In the genomic region with DNA sequence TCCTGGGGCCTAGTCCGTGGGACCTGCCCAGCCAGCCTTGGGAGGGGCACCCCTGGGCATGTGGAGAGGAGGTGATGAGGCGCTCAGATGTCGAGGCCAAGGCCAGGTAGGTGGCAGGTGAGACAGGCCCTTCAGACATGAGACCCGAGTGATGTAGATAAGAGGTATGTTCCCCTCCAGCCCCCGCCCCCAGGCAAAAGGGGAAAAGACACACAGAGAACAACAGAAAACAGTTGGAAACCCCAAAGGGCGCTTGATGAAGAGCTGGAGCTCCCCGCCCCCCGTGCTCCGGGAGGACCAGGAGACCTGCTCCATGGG, we compare ENCODE assay signal across 1 cellular context.
TF ChIP-seq lines count a peak whose summit lies in the region.

No MANE protein-coding gene starts in this region.

TF ChIP-seq in HCT116, 20 proteins besides CTCF, POLR2A, EP300 and RAD21 (continued from another document):
- no peak for TF ChIP-seq SIN3A (IDR thresholded peaks at IDR 0.05; ENCODE audit: low read depth)
- no peak for TF ChIP-seq TCF7L2 (IDR thresholded peaks at IDR 0.05; ENCODE audit: borderline replicate concordance, extremely low read depth, insufficient read depth, insufficient read length)
TF ChIP-seq in HCT116: peak in this region for 0.
